22 cellular contexts compared by ENCODE assay signal in genomic region chr17:9472094-9472493, GRCh38.
DNase-seq lines count a peak whose midpoint lies in the region; ATAC-seq, FAIRE-seq and TF ChIP-seq lines count a peak whose summit lies in the region.
"Had no signal": no experiment of that assay in that cellular context is flagged by ENCODE, and none has a peak within 500 bp of the region (broad histone marks: within the 10 kb centered on the region; RNA-seq: fewer than 3 reads in every experiment).

No MANE protein-coding gene starts in this region.

- no peak for ATAC-seq in activated T-cell treated with anti-CD3 and anti-CD28 coated beads, Interleukin-2, amount 50 U/mL, for 4 hours
- ATAC-seq: A549; stimulated activated naive B cell treated with anti-CD40 and anti-IgM and Interleukin-4, amounts not matched to agents 10 μg/mL and 1 μg/mL and 100 μg/mL, for 72 hours had no signal

- no peak overlapping the region for H2AFZ ChIP-seq in PC-9

- CTCF ChIA-PET in PC-9 (lab: Charles Lee): no interaction called here

- TF ChIP-seq POLR2A in GM12891 (IDR thresholded peaks at IDR 0.05; ENCODE audit: low read depth, low read length): no peak

- no peaks in the 10 kb centered on the region for H3K27me3 ChIP-seq in skeletal muscle satellite cell (ENCODE audit: control insufficient read depth, insufficient read depth, low read length)
- H3K27me3 ChIP-seq in PC-9 (ENCODE audit: insufficient read depth, low read depth): no peaks in the 10 kb centered on the region
- H3K27me3 ChIP-seq: upper lobe of left lung had no signal

- H3F3A ChIP-seq in PC-9 (ENCODE audit: insufficient read depth, low read depth): no peaks in the 10 kb centered on the region

- H3K36me3 Mint-ChIP-seq in activated T-cell treated with anti-CD3 and anti-CD28 coated beads, Interleukin-2, amount 50 U/mL, for 24 hours (ENCODE audit: low read depth): peaks cover 7% of the 10 kb centered on the region
- peaks cover 3% of the 10 kb centered on the region for H3K36me3 Mint-ChIP-seq in activated T-cell treated with anti-CD3 and anti-CD28 coated beads, Interleukin-2, amount 50 U/mL, for 4 hours (ENCODE audit: insufficient read depth)
- H3K36me3 Mint-ChIP-seq: naive B cell had no signal

- no peak for DNase-seq in activated T-cell treated with anti-CD3 and anti-CD28 coated beads, Interleukin-2, amount 50 U/mL, for 24 hours
- DNase-seq in activated T-cell treated with anti-CD3 and anti-CD28 coated beads, Interleukin-2, amount 50 U/mL, for 4 hours: no peak
- DNase-seq in LHCN-M2 (ENCODE audit: low read depth): peak; percentile 75
- peak; percentile 77 for DNase-seq in fibroblast of mammary gland (ENCODE audit: low read depth)
- no peak for DNase-seq in PC-9
- DNase-seq in Kasumi-1 (lab: John Stamatoyannopoulos, UW): no peak
- DNase-seq in GM12891 (ENCODE audit: insufficient read length, low spot score): no peak
- DNase-seq: activated B cell treated with CpG ODN at 0.5 μM for 24 hours; erythroblast; glutamatergic neuron; naive B cell; NCI-H146; NK-92 treated with Interleukin-12 subunit alpha and Interleukin-12 subunit beta, amount 100 ng/mL, for 24 hours; stimulated activated CD4-positive, alpha-beta T cell treated with anti-CD3 and anti-CD28 coated beads, Interleukin-12 subunit alpha, Interleukin-12 subunit beta, amount 100 ng/mL, for 4 hours; stimulated activated naive B cell treated with anti-CD40 and anti-IgM and Interleukin-4, amounts not matched to agents 10 μg/mL and 1 μg/mL and 100 μg/mL, for 72 hours; upper lobe of left lung had no signal

- no peak for FAIRE-seq in GM12891 (lab: Jason Lieb, UNC)
- FAIRE-seq: A549, bronchial epithelial cell had no signal

- H3K4me1 Mint-ChIP-seq in activated T-cell treated with anti-CD3 and anti-CD28 coated beads, Interleukin-2, amount 50 U/mL, for 24 hours (ENCODE audit: low read depth): peaks cover 43% of the 10 kb centered on the region
- H3K4me1 Mint-ChIP-seq in activated T-cell treated with anti-CD3 and anti-CD28 coated beads, Interleukin-2, amount 50 U/mL, for 4 hours (ENCODE audit: low read depth): peaks cover 33% of the 10 kb centered on the region

- H3K4me2 ChIP-seq in skeletal muscle satellite cell (ENCODE audit: low read length) (peak overlapping the region; percentile 2), PC-9 (no peak overlapping the region)
- H3K4me2 ChIP-seq: A549 had no signal

- POLR2A ChIA-PET in PC-9 (lab: Charles Lee; ENCODE audit: unreplicated experiment): no interaction called here

- H4K20me1 ChIP-seq in PC-9 (ENCODE audit: insufficient read depth): no peaks in the 10 kb centered on the region

- intact Hi-C loops in PC-9 (cut with micrococcal nuclease; ENCODE audit: unreplicated experiment): no loop called here

- no peaks in the 10 kb centered on the region for H3K9me3 ChIP-seq in skeletal muscle satellite cell (replicated peaks; ENCODE audit: low read length)
- H3K9me3 ChIP-seq in PC-9 (ENCODE audit: insufficient read depth, low read depth): no peaks in the 10 kb centered on the region
- H3K9me3 ChIP-seq: A549, upper lobe of left lung had no signal

- H3K4me3 Mint-ChIP-seq in activated T-cell treated with anti-CD3 and anti-CD28 coated beads, Interleukin-2, amount 50 U/mL, for 24 hours: no peak overlapping the region
- H3K4me3 Mint-ChIP-seq in activated T-cell treated with anti-CD3 and anti-CD28 coated beads, Interleukin-2, amount 50 U/mL, for 4 hours: no peak overlapping the region
- H3K4me3 Mint-ChIP-seq: activated B cell treated with CpG ODN at 0.5 μM for 24 hours; stimulated activated naive B cell treated with anti-CD40 and anti-IgM and Interleukin-4, amounts not matched to agents 10 μg/mL and 1 μg/mL and 100 μg/mL, for 72 hours had no signal

- no peak for TF ChIP-seq CTCF in fibroblast of mammary gland (conservative IDR thresholded peaks at IDR 0.05; ENCODE audit: control insufficient read depth, insufficient read depth, low read depth, low read length)
- no peak for TF ChIP-seq CTCF in PC-9 (conservative IDR thresholded peaks at IDR 0.05)

- H3K9me2 ChIP-seq in PC-9 (ENCODE audit: insufficient read depth): no peaks in the 10 kb centered on the region

- H3K27ac Mint-ChIP-seq in activated T-cell treated with anti-CD3 and anti-CD28 coated beads, Interleukin-2, amount 50 U/mL, for 24 hours: peak overlapping the region; percentile 77
- H3K27ac Mint-ChIP-seq: activated B cell treated with CpG ODN at 0.5 μM for 24 hours had no signal

- H3K4me3 ChIP-seq in fibroblast of mammary gland (ENCODE audit: control insufficient read depth, low read depth, low read length): no peak overlapping the region
- H3K4me3 ChIP-seq in skeletal muscle satellite cell (ENCODE audit: low read length): peak overlapping the region; percentile 16
- H3K4me3 ChIP-seq in PC-9: no peak overlapping the region
- H3K4me3 ChIP-seq: A549, lung, upper lobe of left lung had no signal

- no peaks in the 10 kb centered on the region for H3K27me3 Mint-ChIP-seq in activated T-cell treated with anti-CD3 and anti-CD28 coated beads, Interleukin-2, amount 50 U/mL, for 24 hours
- no peaks in the 10 kb centered on the region for H3K27me3 Mint-ChIP-seq in activated T-cell treated with anti-CD3 and anti-CD28 coated beads, Interleukin-2, amount 50 U/mL, for 4 hours (ENCODE audit: low read depth)
- H3K27me3 Mint-ChIP-seq: activated B cell treated with CpG ODN at 0.5 μM for 24 hours; activated naive CD4-positive, alpha-beta T cell treated with anti-CD3 and anti-CD28 coated beads, Interleukin-2, amount 50 U/mL, for 24 hours; naive B cell; stimulated activated naive B cell treated with anti-CD40 and anti-IgM and Interleukin-4, amounts not matched to agents 10 μg/mL and 1 μg/mL and 100 μg/mL, for 72 hours had no signal

- H3K9ac ChIP-seq in skeletal muscle satellite cell (ENCODE audit: low read depth, low read length): no peak overlapping the region

- H3K36me3 ChIP-seq in skeletal muscle satellite cell (ENCODE audit: insufficient read depth, low read length) (no peaks in the 10 kb centered on the region), PC-9 (ENCODE audit: low read depth) (no peaks in the 10 kb centered on the region)
- H3K36me3 ChIP-seq: upper lobe of left lung had no signal

- no peak overlapping the region for H3K27ac ChIP-seq in PC-9
- H3K27ac ChIP-seq: A549, C4-2B, upper lobe of left lung had no signal

- BruUV-seq in PC-9 (replicated peaks; lab: Mats Ljungman, UMichigan): no TSS peak

- H3K4me1 ChIP-seq in skeletal muscle satellite cell (ENCODE audit: control insufficient read depth, insufficient read depth, low read length) (peaks cover 21% of the 10 kb centered on the region), PC-9 (replicated peaks; ENCODE audit: insufficient read depth) (no peaks in the 10 kb centered on the region)
- H3K4me1 ChIP-seq: upper lobe of left lung had no signal

- H3K9me3 Mint-ChIP-seq in activated T-cell treated with anti-CD3 and anti-CD28 coated beads, Interleukin-2, amount 50 U/mL, for 24 hours: no peaks in the 10 kb centered on the region
- no peaks in the 10 kb centered on the region for H3K9me3 Mint-ChIP-seq in activated T-cell treated with anti-CD3 and anti-CD28 coated beads, Interleukin-2, amount 50 U/mL, for 4 hours
- H3K9me3 Mint-ChIP-seq: activated B cell treated with CpG ODN at 0.5 μM for 24 hours; activated naive CD4-positive, alpha-beta T cell treated with anti-CD3 and anti-CD28 coated beads, Interleukin-2, amount 50 U/mL, for 24 hours; stimulated activated naive B cell treated with anti-CD40 and anti-IgM and Interleukin-4, amounts not matched to agents 10 μg/mL and 1 μg/mL and 100 μg/mL, for 72 hours had no signal

- H3K79me2 ChIP-seq in PC-9 (ENCODE audit: low read depth): no peaks in the 10 kb centered on the region

TF ChIP-seq in GM12891, 5 proteins besides CTCF, POLR2A, EP300 and RAD21:
- TF ChIP-seq SPI1 (IDR thresholded peaks at IDR 0.05; ENCODE audit: low read depth, low read length) (no peak), TAF1 (IDR thresholded peaks at IDR 0.05; ENCODE audit: low read depth, low read length) (no peak), PAX5 (IDR thresholded peaks at IDR 0.05; ENCODE audit: insufficient read depth, low read length, severe bottlenecking) (no peak), POLR2AphosphoS5 (IDR thresholded peaks at IDR 0.05; ENCODE audit: low read depth, low read length) (no peak), POU2F2 (IDR thresholded peaks at IDR 0.05; ENCODE audit: low read depth, low read length) (no peak)
TF ChIP-seq in GM12891: peak in this region for 0.

Comparison
In these comparisons a context has a peak if more than half of its experiments do, and no peak if none do; other contexts are left out.
1. DNase-seq: peak in LHCN-M2 (single experiment) and fibroblast of mammary gland (single experiment); none in activated T-cell treated with anti-CD3 and anti-CD28 coated beads, Interleukin-2, amount 50 U/mL, for 24 hours (single experiment), activated T-cell treated with anti-CD3 and anti-CD28 coated beads, Interleukin-2, amount 50 U/mL, for 4 hours (single experiment), PC-9 (0 of 2), Kasumi-1 (0 of 2) and GM12891 (single experiment).